22 cellular contexts compared by ENCODE assay signal in the genomic region with DNA sequence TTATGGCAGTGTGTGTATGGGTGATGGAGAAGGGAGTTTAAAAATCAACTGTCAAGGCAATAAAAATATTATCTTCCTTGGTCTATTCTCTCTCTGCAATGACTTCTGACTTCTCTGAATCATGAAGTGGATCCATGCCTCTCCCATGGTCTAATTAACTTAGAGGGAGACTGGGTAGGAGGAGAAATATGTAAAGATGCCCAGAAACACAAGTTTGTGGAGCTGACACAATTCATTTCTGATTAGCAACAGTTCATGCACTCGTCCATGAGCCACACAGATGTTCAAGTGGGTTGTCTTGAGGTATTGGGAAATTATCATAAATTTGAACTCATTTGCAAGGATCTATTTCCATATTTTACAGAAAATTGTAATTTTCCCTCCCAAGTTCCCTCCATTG. TPM values are rescaled to one million over a fixed set of nuclear protein-coding genes. Genes with fewer than 3 reads are reported as not detected.
DNase-seq lines count a peak whose midpoint lies in the region; ATAC-seq and TF ChIP-seq lines count a peak whose summit lies in the region.
"Had no signal": no experiment of that assay in that cellular context is flagged by ENCODE, and none has a peak within 500 bp of the region (broad histone marks: within the 10 kb centered on the region; RNA-seq: fewer than 3 reads in every experiment).

No MANE protein-coding gene starts in this region.

- TF ChIP-seq POLR2A in GM18505 (IDR thresholded peaks at IDR 0.05; ENCODE audit: borderline replicate concordance, extremely low read depth, insufficient read depth, insufficient read length) = no peak

- H3K27ac ChIP-seq in osteoblast (ENCODE audit: low read depth, low read length) (peak overlapping the region; percentile 21), neural progenitor cell (no peak overlapping the region)

- DNase-seq in AG20443 (ENCODE audit: low spot score) = peak; percentile 50
- DNase-seq in GM04503 (ENCODE audit: low read depth) = peak; percentile 63
- DNase-seq in astrocyte of the cerebellum (ENCODE audit: low read depth) = peak; percentile 16
- DNase-seq in osteoblast (ENCODE audit: insufficient read length, low spot score, missing footprints) = peak; percentile 79
- DNase-seq in neural progenitor cell (ENCODE audit: low spot score) = no peak
- no peak for DNase-seq in SW480 (ENCODE audit: low spot score)
- DNase-seq: DMS79 treated with DMSO at 0.1 percent for 48 hours, KBM-7, NCI-H1092, NCI-H1436 treated with DMSO at 0.1 percent for 48 hours, NCI-H2029 treated with DMSO at 0.1 percent for 48 hours, NCI-H2171 treated with DMSO at 0.1 percent for 48 hours, NCI-H524 treated with DMSO at 0.1 percent for 48 hours, NCI-H82, SIG-M5, SK-N-SH had no signal

- no peak overlapping the region for H3K9ac ChIP-seq in neural progenitor cell
- H3K9ac ChIP-seq: SK-N-SH had no signal

- H4K20me1 ChIP-seq in osteoblast (ENCODE audit: insufficient read depth, low read length) (no peaks in the 10 kb centered on the region), neural progenitor cell (ENCODE audit: low read depth) (no peaks in the 10 kb centered on the region)

- no peak for TF ChIP-seq CTCF in astrocyte of the cerebellum (IDR thresholded peaks at IDR 0.05; ENCODE audit: low read depth, low read length, missing control alignments)
- no peak for TF ChIP-seq CTCF in osteoblast (IDR thresholded peaks at IDR 0.05; ENCODE audit: extremely low read depth, low read depth, low read length)
- no peak for TF ChIP-seq CTCF in neural progenitor cell (IDR thresholded peaks at IDR 0.05)

- H3K9me3 ChIP-seq in osteoblast (ENCODE audit: low read depth, low read length) = no peaks in the 10 kb centered on the region
- no peaks in the 10 kb centered on the region for H3K9me3 ChIP-seq in neural progenitor cell (ENCODE audit: low read depth)
- H3K9me3 ChIP-seq: HAP-1, SK-N-SH had no signal

- peaks cover 10% of the 10 kb centered on the region for H3K27me3 Mint-ChIP-seq in neural progenitor cell (ENCODE audit: insufficient read depth, low read depth)
- H3K27me3 Mint-ChIP-seq: B cell had no signal

- H3K36me3 ChIP-seq in osteoblast (ENCODE audit: insufficient read depth, low read length) (no peaks in the 10 kb centered on the region), neural progenitor cell (no peaks in the 10 kb centered on the region)
- H3K36me3 ChIP-seq: HAP-1 had no signal

- no peak overlapping the region for H2AFZ ChIP-seq in osteoblast (ENCODE audit: low read length)
- no peak overlapping the region for H2AFZ ChIP-seq in neural progenitor cell (replicated peaks)
- H2AFZ ChIP-seq: GM23338 had no signal

- H3K36me3 Mint-ChIP-seq in neural progenitor cell = no peaks in the 10 kb centered on the region

- H3K4me2 ChIP-seq in osteoblast (ENCODE audit: insufficient read depth, low read length) = peak overlapping the region; percentile 21
- H3K4me2 ChIP-seq in neural progenitor cell = no peak overlapping the region
- H3K4me2 ChIP-seq: GM23338, SK-N-SH had no signal

- ATAC-seq in GM18505 (IDR thresholded peaks at IDR 0.05; ENCODE audit: unreplicated experiment) = no peak
- ATAC-seq: GM23338, Panc1 had no signal

- H3F3A ChIP-seq in neural progenitor cell (ENCODE audit: low read depth) = peaks cover 13% of the 10 kb centered on the region

- H3K27me3 ChIP-seq in osteoblast (ENCODE audit: insufficient read depth, low read length) (no peaks in the 10 kb centered on the region), neural progenitor cell (no peaks in the 10 kb centered on the region)

- H3K4me3 Mint-ChIP-seq in neural progenitor cell = no peak overlapping the region
- H3K4me3 Mint-ChIP-seq: B cell, CD14-positive monocyte, GM23338 had no signal

- H3K79me2 ChIP-seq in osteoblast (ENCODE audit: insufficient read depth, low read length) (peaks cover 5% of the 10 kb centered on the region), neural progenitor cell (ENCODE audit: low read depth) (no peaks in the 10 kb centered on the region)

- H3K4me1 ChIP-seq in osteoblast (ENCODE audit: insufficient read depth, low read length) (peaks cover 52% of the 10 kb centered on the region), neural progenitor cell (peaks cover 16% of the 10 kb centered on the region)

- peaks cover 26% of the 10 kb centered on the region for H3K4me1 Mint-ChIP-seq in neural progenitor cell

- no peak overlapping the region for H3K4me3 ChIP-seq in astrocyte of the cerebellum (ENCODE audit: low read depth, low read length)
- no peak overlapping the region for H3K4me3 ChIP-seq in osteoblast (ENCODE audit: insufficient read depth, low read length)
- H3K4me3 ChIP-seq in neural progenitor cell = no peak overlapping the region
- H3K4me3 ChIP-seq: GM23338, HAP-1 had no signal

- H3K9me3 Mint-ChIP-seq in neural progenitor cell = no peaks in the 10 kb centered on the region
- H3K9me3 Mint-ChIP-seq: GM23338 had no signal

- in situ Hi-C loops in astrocyte of the cerebellum (cut with HindIII; ENCODE audit: low sequenced_read_pairs) = no loop called here

- H3K27ac Mint-ChIP-seq in neural progenitor cell = no peak overlapping the region
- H3K27ac Mint-ChIP-seq: GM23338 had no signal

RNA-seq across cellular contexts. Expression of gene INSYN2B, which starts 38.1 kb away (rescaled TPM):
- total RNA-seq in osteoblast (2.2 and 3.5 TPM in 2 replicates), neural progenitor cell (ENCODE audit: low replicate concordance) (0.06 and 0.26 TPM in 2 replicates)
- total RNA-seq: B cell, GM23338 had no signal

Comparison
In these comparisons a context has a peak if more than half of its experiments do, and no peak if none do; other contexts are left out.
1. DNase-seq: peak in AG20443 (single experiment), GM04503 (single experiment), astrocyte of the cerebellum (single experiment) and osteoblast (single experiment); none in neural progenitor cell (single experiment) and SW480 (single experiment).